Comparison of ENCODE assay signal across 1 cellular context in genomic region chr10:69123306-69123746, GRCh38.
TF ChIP-seq lines count a peak whose summit lies in the region.

No MANE protein-coding gene starts in this region.

TF ChIP-seq in K562, 482 proteins besides CTCF, POLR2A, EP300 and RAD21 (continued from another document):
- TF ChIP-seq BCLAF1 (IDR thresholded peaks at IDR 0.05; ENCODE audit: borderline replicate concordance in 1 of 2, control insufficient read depth in 1 of 2, low read depth in 2 of 2, low read length in 1 of 2) (no peak), CEBPB (tag; IDR thresholded peaks at IDR 0.05) (no peak), XRCC3 (IDR thresholded peaks at IDR 0.05) (no peak), ZBTB8A (IDR thresholded peaks at IDR 0.05; ENCODE audit: partially characterized antibody) (no peak), BRD9 (IDR thresholded peaks at IDR 0.05; ENCODE audit: low read depth, partially characterized antibody) (peak; percentile 78), CREBBP (IDR thresholded peaks at IDR 0.05; ENCODE audit: low read depth, low read length) (no peak), PHB (CRISPR knock-in tag; IDR thresholded peaks at IDR 0.05) (peak; percentile 75; the same call in 1 of the 2 replicates), ZNF764 (CRISPR knock-in tag; IDR thresholded peaks at IDR 0.05; ENCODE audit: low read depth) (no peak), ZNF511 (CRISPR knock-in tag; IDR thresholded peaks at IDR 0.05) (0 out of 2 replicates have a peak, but pooled peaks have one; percentile 28), CHD4 (IDR thresholded peaks at IDR 0.05; ENCODE audit: insufficient read depth, insufficient replicate concordance, low read depth, low read length, poor library complexity, severe bottlenecking) (no peak), PYGO2 (tag; IDR thresholded peaks at IDR 0.05) (no peak)
